Comparison of ENCODE assay signal across 2 cellular contexts in the genomic region with DNA sequence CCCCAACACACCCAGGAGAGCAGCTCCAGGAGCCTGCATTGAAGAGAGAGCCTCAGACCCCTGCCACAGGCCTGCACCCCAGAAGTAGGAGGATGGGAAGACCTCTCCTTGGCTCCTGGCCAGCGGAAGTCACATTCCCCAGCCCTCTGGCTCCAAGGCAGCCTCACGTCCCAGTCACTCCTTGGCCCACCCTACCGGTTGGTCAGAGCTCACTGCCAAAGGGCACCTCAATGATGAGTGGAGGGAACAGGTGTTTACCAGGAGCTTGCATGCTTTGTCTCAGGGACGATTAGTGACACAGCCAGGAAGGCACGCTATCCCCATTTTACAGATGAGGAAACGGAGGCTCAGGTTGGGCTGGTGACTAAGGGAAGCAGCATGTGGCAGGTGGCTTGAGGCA.
TF ChIP-seq lines count a peak whose summit lies in the region.

No MANE protein-coding gene starts in this region.

TF ChIP-seq in K562, 482 proteins besides CTCF, POLR2A, EP300 and RAD21:
- TF ChIP-seq NFIC (IDR thresholded peaks at IDR 0.05), result peak; percentile 28; the same call in 1 of the 2 replicates

TF ChIP-seq in HepG2, 621 proteins besides CTCF, POLR2A, EP300 and RAD21:
- peak; percentile 51 for TF ChIP-seq ZNF629 (CRISPR knock-in tag; conservative IDR thresholded peaks at IDR 0.05)
